ENCODE assay signal across 2 cellular contexts in genomic region chr14:52824479-52824878, GRCh38.
TF ChIP-seq lines count a peak whose summit lies in the region.

No MANE protein-coding gene starts in this region.

TF ChIP-seq in SK-N-SH, 30 proteins besides CTCF, POLR2A, EP300 and RAD21:
- TF ChIP-seq RCOR1 (IDR thresholded peaks at IDR 0.05; ENCODE audit: low read length) = no peak
- TF ChIP-seq SMC3 (IDR thresholded peaks at IDR 0.05; ENCODE audit: low read depth, low read length) = no peak
- TF ChIP-seq FOSL2 (IDR thresholded peaks at IDR 0.05; ENCODE audit: borderline replicate concordance, low read depth) = peak; percentile 38; the same call in 1 of the 2 replicates
- peak; percentile 62 for TF ChIP-seq PBX3 (IDR thresholded peaks at IDR 0.05)
- TF ChIP-seq ZBTB33 (IDR thresholded peaks at IDR 0.05; ENCODE audit: borderline replicate concordance, low read depth) = no peak
- TF ChIP-seq TCF12 (IDR thresholded peaks at IDR 0.05) = peak; percentile 45; the same call in 1 of the 2 replicates
- TF ChIP-seq JUND (IDR thresholded peaks at IDR 0.05) = no peak
- no peak for TF ChIP-seq GATA2 (CRISPR knock-in tag; IDR thresholded peaks at IDR 0.05)
- TF ChIP-seq CHD2 (IDR thresholded peaks at IDR 0.05; ENCODE audit: low read length, partially characterized antibody) = no peak
- TF ChIP-seq NRF1 (IDR thresholded peaks at IDR 0.05; ENCODE audit: low read depth, low read length) = no peak
- no peak for TF ChIP-seq FOXM1 (IDR thresholded peaks at IDR 0.05; ENCODE audit: low read depth)

TF ChIP-seq in endothelial cell of umbilical vein, 7 proteins besides CTCF, POLR2A, EP300 and RAD21:
- TF ChIP-seq MAX (IDR thresholded peaks at IDR 0.05; ENCODE audit: insufficient read depth, insufficient read length) = no peak
- no peak for TF ChIP-seq JUN (IDR thresholded peaks at IDR 0.05; ENCODE audit: borderline replicate concordance, insufficient read depth, insufficient read length, low read depth)
- TF ChIP-seq POLR2AphosphoS5 (IDR thresholded peaks at IDR 0.05; ENCODE audit: insufficient read depth, low read depth, low read length) = no peak
- no peak for TF ChIP-seq MYC (IDR thresholded peaks at IDR 0.05; ENCODE audit: low read depth, low read length)
- no peak for TF ChIP-seq EZH2 (IDR thresholded peaks at IDR 0.05; ENCODE audit: borderline replicate concordance, low read depth, low read length, severe bottlenecking)
- no peak for TF ChIP-seq GATA2 (IDR thresholded peaks at IDR 0.05; ENCODE audit: insufficient read depth, insufficient read length, low read depth, low read length)
- no peak for TF ChIP-seq FOS (IDR thresholded peaks at IDR 0.05; ENCODE audit: borderline replicate concordance, insufficient read depth, low read length)
